In the genomic region with DNA sequence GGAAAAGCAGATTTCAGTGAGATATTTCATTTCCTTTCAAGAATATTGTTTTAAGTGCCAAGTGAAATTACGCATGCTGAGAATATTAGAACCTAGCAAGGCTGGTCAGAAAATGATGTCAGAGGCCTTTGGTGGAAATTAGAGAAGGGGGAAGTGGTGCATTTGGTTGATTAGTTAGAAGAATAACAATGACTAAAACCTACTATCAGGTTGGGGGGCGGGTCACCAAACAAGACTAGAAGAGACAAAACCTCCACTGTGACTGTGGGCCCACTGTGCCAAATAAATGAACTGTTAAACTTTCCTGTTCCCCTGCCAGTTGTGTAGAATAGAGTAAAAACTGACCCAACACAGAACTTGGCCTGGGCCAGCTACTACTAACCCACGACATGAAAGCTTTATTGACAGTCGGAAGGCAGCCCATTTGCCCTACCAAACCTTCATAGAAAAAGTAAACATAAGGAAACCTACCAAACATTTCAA, we compare ENCODE assay signal across 8 cellular contexts. TPM values are rescaled to one million over a fixed set of nuclear protein-coding genes. Genes with fewer than 3 reads are reported as not detected.
DNase-seq lines count a peak whose midpoint lies in the region; ATAC-seq and TF ChIP-seq lines count a peak whose summit lies in the region.

No MANE protein-coding gene starts in this region.

- H3K27ac ChIP-seq in CD8-positive, alpha-beta T cell (ENCODE audit: low read depth, low read length) = no peak overlapping the region

- H3K36me3 ChIP-seq in CD8-positive, alpha-beta T cell (ENCODE audit: insufficient read depth, low read length) = no peaks in the 10 kb centered on the region

- H3K9me3 ChIP-seq in CD8-positive, alpha-beta T cell (ENCODE audit: low read length) = no peaks in the 10 kb centered on the region

- H3K4me1 ChIP-seq in CD8-positive, alpha-beta T cell (ENCODE audit: insufficient read depth, low read length) = peaks cover 14% of the 10 kb centered on the region

- no peak for ATAC-seq in CD8-positive, alpha-beta T cell
- peak; percentile 28 for ATAC-seq in HG02938 (IDR thresholded peaks at IDR 0.05; ENCODE audit: unreplicated experiment)
- peak; percentile 27 for ATAC-seq in stimulated activated naive CD8-positive, alpha-beta T cell treated with anti-CD3 and anti-CD28 coated beads, Interleukin-15, amount 100 ng/mL, for 72 hours
- no peak for ATAC-seq in HG03097 (IDR thresholded peaks at IDR 0.05; ENCODE audit: low FRiP score, unreplicated experiment)

- intact Hi-C loops in CD8-positive, alpha-beta T cell (cut with DNase I, micrococcal nuclease) = no loop called here

- CTCF ChIA-PET in CD8-positive, alpha-beta T cell (lab: Charles Lee) = no interaction called here

- TF ChIP-seq CTCF in CD8-positive, alpha-beta T cell (IDR thresholded peaks at IDR 0.05) = no peak

- DNase-seq in CD8-positive, alpha-beta T cell = no peak
- peak; percentile 16 for DNase-seq in activated naive CD8-positive, alpha-beta T cell treated with anti-CD3 and anti-CD28 coated beads for 36 hours
- no peak for DNase-seq in immature natural killer cell
- peak in 1 of 2 donors; percentile 51 for DNase-seq in stimulated activated naive CD8-positive, alpha-beta T cell treated with anti-CD3 and anti-CD28 coated beads, Interleukin-15, amount 100 ng/mL, for 72 hours
- no peak for DNase-seq in NCI-H748 treated with DMSO at 0.1 percent for 48 hours (lab: John Stamatoyannopoulos, UW)
- DNase-seq in NCI-H187 (lab: John Stamatoyannopoulos, UW) = no peak

- H3K27me3 ChIP-seq in CD8-positive, alpha-beta T cell (ENCODE audit: insufficient read depth, low read length) = no peaks in the 10 kb centered on the region

- no peak overlapping the region for H3K4me3 ChIP-seq in CD8-positive, alpha-beta T cell (ENCODE audit: low read depth, low read length)

- H3K27ac Mint-ChIP-seq in CD8-positive, alpha-beta T cell = no peak overlapping the region
- peak overlapping the region; percentile 91 for H3K27ac Mint-ChIP-seq in activated naive CD8-positive, alpha-beta T cell treated with anti-CD3 and anti-CD28 coated beads for 36 hours
- peak overlapping the region in 4 of 6 donors; percentile 1 to 90 (median 34) for H3K27ac Mint-ChIP-seq in immature natural killer cell
- peak overlapping the region; percentile 23 to 80 for H3K27ac Mint-ChIP-seq in stimulated activated naive CD8-positive, alpha-beta T cell treated with anti-CD3 and anti-CD28 coated beads, Interleukin-15, amount 100 ng/mL, for 72 hours

- POLR2A ChIA-PET in CD8-positive, alpha-beta T cell (lab: Charles Lee) = no interaction called here

- H3K4me3 Mint-ChIP-seq in CD8-positive, alpha-beta T cell = peak overlapping the region; percentile 89
- H3K4me3 Mint-ChIP-seq in activated naive CD8-positive, alpha-beta T cell treated with anti-CD3 and anti-CD28 coated beads for 36 hours = peak overlapping the region; percentile 99
- peak overlapping the region; percentile 5 to 95 (median 88) for H3K4me3 Mint-ChIP-seq in immature natural killer cell
- H3K4me3 Mint-ChIP-seq in stimulated activated naive CD8-positive, alpha-beta T cell treated with anti-CD3 and anti-CD28 coated beads, Interleukin-15, amount 100 ng/mL, for 72 hours = peak overlapping the region; percentile 94 to 99

- peaks cover 36% of the 10 kb centered on the region for H3K4me1 Mint-ChIP-seq in CD8-positive, alpha-beta T cell (ENCODE audit: low read depth)
- H3K4me1 Mint-ChIP-seq in activated naive CD8-positive, alpha-beta T cell treated with anti-CD3 and anti-CD28 coated beads for 36 hours = peaks cover 58% of the 10 kb centered on the region
- H3K4me1 Mint-ChIP-seq in immature natural killer cell = peaks cover 34 to 39% of the 10 kb centered on the region in 2 donors
- H3K4me1 Mint-ChIP-seq in stimulated activated naive CD8-positive, alpha-beta T cell treated with anti-CD3 and anti-CD28 coated beads, Interleukin-15, amount 100 ng/mL, for 72 hours = peaks cover 66% of the 10 kb centered on the region

- H3K27me3 Mint-ChIP-seq in CD8-positive, alpha-beta T cell (ENCODE audit: low read depth) = peaks cover 5% of the 10 kb centered on the region
- no peaks in the 10 kb centered on the region for H3K27me3 Mint-ChIP-seq in activated naive CD8-positive, alpha-beta T cell treated with anti-CD3 and anti-CD28 coated beads for 36 hours
- H3K27me3 Mint-ChIP-seq in immature natural killer cell (ENCODE audit: low read depth in 3 of 3) = peaks cover 11 to 21% (median 19%) of the 10 kb centered on the region in 3 donors
- H3K27me3 Mint-ChIP-seq in stimulated activated naive CD8-positive, alpha-beta T cell treated with anti-CD3 and anti-CD28 coated beads, Interleukin-15, amount 100 ng/mL, for 72 hours = peaks cover 7% of the 10 kb centered on the region

- peaks cover 2% of the 10 kb centered on the region for H3K36me3 Mint-ChIP-seq in CD8-positive, alpha-beta T cell
- peaks cover 10% of the 10 kb centered on the region for H3K36me3 Mint-ChIP-seq in activated naive CD8-positive, alpha-beta T cell treated with anti-CD3 and anti-CD28 coated beads for 36 hours
- H3K36me3 Mint-ChIP-seq in immature natural killer cell = no peaks in the 10 kb centered on the region

- no peaks in the 10 kb centered on the region for H3K9me3 Mint-ChIP-seq in CD8-positive, alpha-beta T cell
- no peaks in the 10 kb centered on the region for H3K9me3 Mint-ChIP-seq in activated naive CD8-positive, alpha-beta T cell treated with anti-CD3 and anti-CD28 coated beads for 36 hours
- H3K9me3 Mint-ChIP-seq in immature natural killer cell = no peaks in the 10 kb centered on the region
- no peaks in the 10 kb centered on the region for H3K9me3 Mint-ChIP-seq in stimulated activated naive CD8-positive, alpha-beta T cell treated with anti-CD3 and anti-CD28 coated beads, Interleukin-15, amount 100 ng/mL, for 72 hours

RNA-seq across cellular contexts. Expression of gene RAPGEF2, which starts 2.9 kb away (rescaled TPM):
- total RNA-seq in CD8-positive, alpha-beta T cell = 10 to 100 TPM; 24.1 to 25.8 TPM
- 10 to 100 TPM; 19.2 to 22.7 TPM for total RNA-seq in activated naive CD8-positive, alpha-beta T cell treated with anti-CD3 and anti-CD28 coated beads for 36 hours
- 1 to 10 TPM in 1 of 3 donors, under 1 TPM in 2; 0.22 to 1.7 (median 0.46) TPM for polyA plus RNA-seq in immature natural killer cell

Comparison
In these comparisons a context has a peak if more than half of its experiments do, and no peak if none do; other contexts are left out.
1. ATAC-seq: peak in HG02938 (single experiment) and stimulated activated naive CD8-positive, alpha-beta T cell treated with anti-CD3 and anti-CD28 coated beads, Interleukin-15, amount 100 ng/mL, for 72 hours (single experiment); none in CD8-positive, alpha-beta T cell (single experiment) and HG03097 (single experiment).
2. Peak in every context shown above with its lines, with median percentiles within 50 percentile points of each other: H3K4me3 Mint-ChIP-seq.